Comparison of ENCODE assay signal across 21 cellular contexts in the genomic region with DNA sequence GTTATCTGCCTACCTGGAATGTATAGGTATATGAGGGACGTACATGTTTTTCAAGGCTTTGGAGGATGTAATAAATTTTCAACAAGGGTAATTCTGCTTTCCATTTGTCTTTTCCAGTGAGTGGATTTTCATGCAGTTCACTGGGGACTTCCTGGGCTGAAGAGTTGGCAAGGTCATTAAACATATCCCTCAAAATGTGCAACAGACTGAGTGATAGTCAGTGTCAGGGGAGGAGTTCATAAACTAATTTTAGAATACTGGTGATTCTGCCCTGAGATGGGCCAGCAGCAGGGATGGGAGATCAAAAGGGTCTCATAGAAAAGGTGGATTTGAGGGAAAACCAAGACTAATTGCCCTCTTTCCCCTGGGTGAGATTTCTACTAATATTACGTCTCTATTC.
"Had no signal": no experiment of that assay in that cellular context is flagged by ENCODE, and none has a peak within 500 bp of the region (broad histone marks: within the 10 kb centered on the region; RNA-seq: fewer than 3 reads in every experiment).

No MANE protein-coding gene starts in this region.

- H3K36me3 ChIP-seq: breast epithelium, esophagus squamous epithelium, heart left ventricle, spleen, thoracic aorta, upper lobe of left lung had no signal

- H3K4me3 ChIP-seq: breast epithelium, esophagus squamous epithelium, gastroesophageal sphincter, heart left ventricle, spleen, thoracic aorta, upper lobe of left lung had no signal

- H3K9ac ChIP-seq: SK-N-SH had no signal

- H3K27me3 Mint-ChIP-seq: central memory CD8-positive, alpha-beta T cell; effector memory CD8-positive, alpha-beta T cell had no signal

- DNase-seq: activated CD4-positive, alpha-beta T cell treated with anti-CD3 and anti-CD28 coated beads for 1 hour; activated CD4-positive, alpha-beta T cell treated with anti-CD3 and anti-CD28 coated beads, Interleukin-2, amount 50 U/mL, for 4 hours; activated effector memory CD4-positive, alpha-beta T cell treated with anti-CD3 and anti-CD28 coated beads, Interleukin-2, amount 50 U/mL, for 16 hours; activated naive CD4-positive, alpha-beta T cell treated with anti-CD3 and anti-CD28 coated beads, Interleukin-2, amount 50 U/mL, for 16 hours; activated T-cell treated with anti-CD3 and anti-CD28 coated beads, Interleukin-2, amount 50 U/mL, for 48 hours; effector memory CD8-positive, alpha-beta T cell; esophagus squamous epithelium; heart left ventricle; left ventricle myocardium superior; mammary epithelial cell; nucleus accumbens; SK-N-SH; spleen; stimulated activated CD4-positive, alpha-beta T cell treated with anti-CD3 and anti-CD28 coated beads, Interleukin-4, amount 100 ng/mL, for 1 hour; stimulated activated naive CD4-positive, alpha-beta T cell; WERI-Rb-1 had no signal

- H3K27me3 ChIP-seq: breast epithelium, esophagus squamous epithelium, gastroesophageal sphincter, heart left ventricle, spleen, upper lobe of left lung had no signal

- H3K27ac ChIP-seq: breast epithelium, esophagus squamous epithelium, WERI-Rb-1 had no signal

- ATAC-seq: effector memory CD8-positive, alpha-beta T cell; gastroesophageal sphincter; left ventricle myocardium superior had no signal

- H3K9me3 ChIP-seq: breast epithelium, esophagus squamous epithelium, gastroesophageal sphincter, heart left ventricle, SK-N-SH, spleen, thoracic aorta, upper lobe of left lung had no signal

- H3K9me3 Mint-ChIP-seq: central memory CD8-positive, alpha-beta T cell; effector memory CD8-positive, alpha-beta T cell had no signal

- H3K4me1 ChIP-seq: breast epithelium had no signal
